Comparison of ENCODE assay signal across 18 cellular contexts in the genomic region with DNA sequence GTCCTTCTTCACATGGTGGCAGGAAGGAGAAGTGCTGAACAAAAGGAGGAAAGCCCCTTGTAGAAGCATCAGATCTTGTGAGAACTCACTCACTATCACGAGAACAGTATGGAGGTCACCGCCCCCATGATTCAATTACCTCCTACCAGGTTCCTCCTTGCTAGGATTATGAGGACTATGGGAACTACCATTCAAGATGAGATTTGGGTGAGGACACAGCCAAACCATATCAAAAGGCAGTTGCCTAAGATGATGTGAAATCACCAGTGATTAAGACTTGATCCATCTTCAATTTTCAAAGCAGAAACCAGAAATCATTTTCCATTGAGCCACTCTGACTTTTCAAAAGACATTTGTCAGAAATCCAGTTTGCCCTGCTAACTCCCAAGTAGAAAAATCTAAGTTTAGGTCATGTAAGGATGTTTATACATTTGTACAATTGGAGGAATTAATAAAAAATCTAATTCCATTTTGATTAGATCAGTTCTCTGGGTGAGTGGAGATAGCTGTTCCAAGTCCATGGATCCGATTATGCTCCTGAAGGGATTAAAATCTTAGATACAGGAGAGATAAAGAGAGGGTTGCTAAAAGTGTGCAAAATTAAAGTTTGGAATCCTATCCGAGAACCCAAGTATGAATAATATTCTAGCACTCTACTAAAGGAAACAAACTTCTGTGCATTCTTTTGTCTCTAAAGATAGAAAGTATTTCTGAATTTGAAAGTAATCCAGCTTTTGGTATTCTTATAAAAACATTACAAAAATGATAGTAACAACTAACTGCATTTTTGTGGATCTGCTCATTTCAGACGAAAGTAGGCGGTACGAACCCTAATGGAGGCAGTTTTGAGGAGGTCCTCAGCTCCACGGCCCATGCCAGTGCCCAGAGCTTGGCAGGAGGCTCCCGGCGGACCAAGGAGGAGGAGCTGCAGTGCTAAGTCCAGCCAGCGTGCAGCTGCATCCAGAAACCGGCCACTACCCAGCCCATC. TPM values are rescaled to one million over a fixed set of nuclear protein-coding genes. Genes with fewer than 3 reads are reported as not detected.
DNase-seq lines count a peak whose midpoint lies in the region; ATAC-seq, FAIRE-seq and TF ChIP-seq lines count a peak whose summit lies in the region.
"Had no signal": no experiment of that assay in that cellular context is flagged by ENCODE, and none has a peak within 500 bp of the region (broad histone marks: within the 10 kb centered on the region; RNA-seq: fewer than 3 reads in every experiment).

No MANE protein-coding gene starts in this region.

- no peaks in the 10 kb centered on the region for H3K36me3 ChIP-seq in BJ (ENCODE audit: control insufficient read depth, insufficient read depth, low read length)
- H3K36me3 ChIP-seq: right lobe of liver had no signal

- DNase-seq in BJ (ENCODE audit: low read depth) (peak; percentile 59), M059J (ENCODE audit: low read depth) (peak; percentile 30), coronary artery (ENCODE audit: low spot score) (peak; percentile 81), mesothelial cell of epicardium (ENCODE audit: low spot score in 2 of 2, unreplicated experiment in 2 of 2) (no peak), GM12891 (ENCODE audit: insufficient read length, low spot score) (no peak), NCI-H345 (lab: John Stamatoyannopoulos, UW) (no peak)
- DNase-seq: activated CD8-positive, alpha-beta memory T cell treated with anti-CD3 and anti-CD28 coated beads for 24 hours; activated naive CD4-positive, alpha-beta T cell; CD8-positive, alpha-beta memory T cell; cerebellar nuclear complex; esophagus squamous epithelium; NCI-H1436; NCI-H526 treated with DMSO at 0.1 percent for 48 hours had no signal

- CTCF ChIA-PET in BJ (lab: Yijun Ruan, JAX), result interaction anchor here (1.0 kb wide), 1 partner anchor 109 kb away, joined by 3 read pairs; the partner anchor contains the start of gene TPD52L1

- no peak for FAIRE-seq in GM12891 (lab: Jason Lieb, UNC)
- FAIRE-seq: islet of Langerhans, TTC549 had no signal

- peak overlapping the region; percentile 43 for H3K27ac Mint-ChIP-seq in mesothelial cell of epicardium

- H3K4me3 ChIP-seq in BJ (ENCODE audit: low read depth, low read length), result no peak overlapping the region
- peak overlapping the region; percentile 3 for H3K4me3 ChIP-seq in coronary artery
- H3K4me3 ChIP-seq: esophagus squamous epithelium, right lobe of liver had no signal

- H3K27me3 Mint-ChIP-seq in mesothelial cell of epicardium (ENCODE audit: low read depth), result no peaks in the 10 kb centered on the region
- H3K27me3 Mint-ChIP-seq: CD8-positive, alpha-beta memory T cell had no signal

- no peaks in the 10 kb centered on the region for H3K27me3 ChIP-seq in BJ (ENCODE audit: control insufficient read depth, insufficient read depth, low read length)
- H3K27me3 ChIP-seq: esophagus squamous epithelium, right lobe of liver had no signal

- POLR2A ChIA-PET in BJ (lab: Charles Lee), result no interaction called here

- H3K36me3 Mint-ChIP-seq in mesothelial cell of epicardium, result peaks cover 37% of the 10 kb centered on the region
- H3K36me3 Mint-ChIP-seq: CD8-positive, alpha-beta memory T cell had no signal

- peaks cover 10% of the 10 kb centered on the region for H3K4me1 Mint-ChIP-seq in mesothelial cell of epicardium
- H3K4me1 Mint-ChIP-seq: CD8-positive, alpha-beta memory T cell had no signal

- ATAC-seq in GM21825 (IDR thresholded peaks at IDR 0.05; ENCODE audit: unreplicated experiment) (no peak), HG02678 (IDR thresholded peaks at IDR 0.05; ENCODE audit: unreplicated experiment) (no peak)
- ATAC-seq: right lobe of liver had no signal

- no peak for TF ChIP-seq CTCF in BJ (IDR thresholded peaks at IDR 0.05; ENCODE audit: insufficient read depth, low read depth, low read length)
- no peak for TF ChIP-seq CTCF in coronary artery (IDR thresholded peaks at IDR 0.05)
- no peak for TF ChIP-seq CTCF in mesothelial cell of epicardium (IDR thresholded peaks at IDR 0.05; ENCODE audit: unreplicated experiment)

- H3K4me3 Mint-ChIP-seq in mesothelial cell of epicardium, result no peak overlapping the region
- H3K4me3 Mint-ChIP-seq: CD8-positive, alpha-beta memory T cell had no signal

- peak overlapping the region; percentile 27 to 72 for H3K27ac ChIP-seq in coronary artery
- H3K27ac ChIP-seq: right lobe of liver had no signal

- no peaks in the 10 kb centered on the region for H3K9me3 Mint-ChIP-seq in mesothelial cell of epicardium
- H3K9me3 Mint-ChIP-seq: CD8-positive, alpha-beta memory T cell had no signal

- TF ChIP-seq POLR2A in GM12891 (IDR thresholded peaks at IDR 0.05; ENCODE audit: low read depth, low read length), result no peak

TF ChIP-seq in GM12891, 5 proteins besides CTCF, POLR2A, EP300 and RAD21:
- TF ChIP-seq SPI1 (IDR thresholded peaks at IDR 0.05; ENCODE audit: low read depth, low read length) (no peak), TAF1 (IDR thresholded peaks at IDR 0.05; ENCODE audit: low read depth, low read length) (no peak), POU2F2 (IDR thresholded peaks at IDR 0.05; ENCODE audit: low read depth, low read length) (no peak), PAX5 (IDR thresholded peaks at IDR 0.05; ENCODE audit: insufficient read depth, low read length, severe bottlenecking) (no peak), POLR2AphosphoS5 (IDR thresholded peaks at IDR 0.05; ENCODE audit: low read depth, low read length) (no peak)
TF ChIP-seq in GM12891: peak in this region for 0.

RNA-seq across cellular contexts. Expression of gene HDDC2, which starts 39.4 kb away (rescaled TPM):
- polyA plus RNA-seq in BJ (2011; rRNA removed), result 109 and 131 TPM in 2 replicates
- polyA minus RNA-seq in BJ (2011; rRNA and poly(A)+ RNA removed), result 18.9 and 19.2 TPM in 2 replicates
- 62.9 and 84.3 TPM in 2 replicates for total RNA-seq in M059J (2014; rRNA removed; shearing (Covaris generic))
- total RNA-seq in mesothelial cell of epicardium, result 102 to 111 TPM (median 103 TPM) in 3 replicates
- polyA plus RNA-seq in GM12891 (2012; ENCODE audit: low read depth, missing spikeins), result 81.7 TPM

Comparison
In these comparisons a context has a peak if more than half of its experiments do, and no peak if none do; other contexts are left out.
1. DNase-seq: peak in BJ (single experiment), M059J (single experiment) and coronary artery (single experiment); none in mesothelial cell of epicardium (0 of 2), GM12891 (single experiment) and NCI-H345 (single experiment).